ENCODE assay signal across 1 cellular context in genomic region chr16:46748775-46749705, GRCh38.
TF ChIP-seq lines count a peak whose summit lies in the region.

No MANE protein-coding gene starts in this region.

TF ChIP-seq in WTC11, 78 proteins besides CTCF, POLR2A, EP300 and RAD21 (continued from another document):
- TF ChIP-seq, protein P1, sequence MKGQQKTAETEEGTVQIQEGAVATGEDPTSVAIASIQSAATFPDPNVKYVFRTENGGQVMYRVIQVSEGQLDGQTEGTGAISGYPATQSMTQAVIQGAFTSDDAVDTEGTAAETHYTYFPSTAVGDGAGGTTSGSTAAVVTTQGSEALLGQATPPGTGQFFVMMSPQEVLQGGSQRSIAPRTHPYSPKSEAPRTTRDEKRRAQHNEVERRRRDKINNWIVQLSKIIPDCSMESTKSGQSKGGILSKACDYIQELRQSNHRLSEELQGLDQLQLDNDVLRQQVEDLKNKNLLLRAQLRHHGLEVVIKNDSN (CRISPR knock-in tag; IDR thresholded peaks at IDR 0.05): no peak
- TF ChIP-seq, protein P2, sequence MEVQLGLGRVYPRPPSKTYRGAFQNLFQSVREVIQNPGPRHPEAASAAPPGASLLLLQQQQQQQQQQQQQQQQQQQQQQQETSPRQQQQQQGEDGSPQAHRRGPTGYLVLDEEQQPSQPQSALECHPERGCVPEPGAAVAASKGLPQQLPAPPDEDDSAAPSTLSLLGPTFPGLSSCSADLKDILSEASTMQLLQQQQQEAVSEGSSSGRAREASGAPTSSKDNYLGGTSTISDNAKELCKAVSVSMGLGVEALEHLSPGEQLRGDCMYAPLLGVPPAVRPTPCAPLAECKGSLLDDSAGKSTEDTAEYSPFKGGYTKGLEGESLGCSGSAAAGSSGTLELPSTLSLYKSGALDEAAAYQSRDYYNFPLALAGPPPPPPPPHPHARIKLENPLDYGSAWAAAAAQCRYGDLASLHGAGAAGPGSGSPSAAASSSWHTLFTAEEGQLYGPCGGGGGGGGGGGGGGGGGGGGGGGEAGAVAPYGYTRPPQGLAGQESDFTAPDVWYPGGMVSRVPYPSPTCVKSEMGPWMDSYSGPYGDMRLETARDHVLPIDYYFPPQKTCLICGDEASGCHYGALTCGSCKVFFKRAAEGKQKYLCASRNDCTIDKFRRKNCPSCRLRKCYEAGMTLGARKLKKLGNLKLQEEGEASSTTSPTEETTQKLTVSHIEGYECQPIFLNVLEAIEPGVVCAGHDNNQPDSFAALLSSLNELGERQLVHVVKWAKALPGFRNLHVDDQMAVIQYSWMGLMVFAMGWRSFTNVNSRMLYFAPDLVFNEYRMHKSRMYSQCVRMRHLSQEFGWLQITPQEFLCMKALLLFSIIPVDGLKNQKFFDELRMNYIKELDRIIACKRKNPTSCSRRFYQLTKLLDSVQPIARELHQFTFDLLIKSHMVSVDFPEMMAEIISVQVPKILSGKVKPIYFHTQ (CRISPR knock-in tag; IDR thresholded peaks at IDR 0.05): no peak
